In the genomic region with DNA sequence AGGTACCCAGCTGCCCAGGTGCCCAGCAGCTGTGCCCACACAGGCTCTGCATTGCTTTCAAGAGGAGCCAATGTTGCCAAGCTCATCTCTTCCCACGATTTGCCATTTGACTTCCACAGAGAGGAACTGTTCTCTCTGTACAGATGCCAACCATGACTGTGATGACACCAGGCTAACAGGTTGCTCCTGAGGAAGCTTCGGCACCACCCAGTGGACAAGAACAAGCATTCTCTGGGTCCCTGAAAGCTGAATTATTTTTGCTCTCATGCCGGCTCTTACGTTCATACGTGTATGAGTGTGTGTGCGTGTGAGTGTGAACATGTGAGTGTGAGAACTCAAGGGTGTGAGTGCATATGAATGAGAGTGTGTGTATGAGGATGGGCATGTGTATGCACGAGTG, we compare ENCODE assay signal across 15 cellular contexts.
DNase-seq lines count a peak whose midpoint lies in the region; ATAC-seq and TF ChIP-seq lines count a peak whose summit lies in the region.
"Had no signal": no experiment of that assay in that cellular context is flagged by ENCODE, and none has a peak within 500 bp of the region (broad histone marks: within the 10 kb centered on the region; RNA-seq: fewer than 3 reads in every experiment).

No MANE protein-coding gene starts in this region.

- no peak for ATAC-seq in GM21423 (IDR thresholded peaks at IDR 0.05; ENCODE audit: unreplicated experiment)
- ATAC-seq in GM18861 (IDR thresholded peaks at IDR 0.05; ENCODE audit: unreplicated experiment), result no peak
- ATAC-seq: stimulated activated effector memory CD8-positive, alpha-beta T cell treated with anti-CD3 and anti-CD28 coated beads, Interleukin-12 subunit alpha, Interleukin-12 subunit beta, amount 100 ng/mL, for 72 hours had no signal

- no peaks in the 10 kb centered on the region for H3K27me3 ChIP-seq in brain microvascular endothelial cell (replicated peaks)

- DNase-seq in NCI-H2227 (lab: John Stamatoyannopoulos, UW; ENCODE audit: unreplicated experiment) (peak; percentile 12), NCI-H2227 treated with DMSO at 0.1 percent for 48 hours (lab: John Stamatoyannopoulos, UW) (no peak), NCI-H460 (ENCODE audit: extremely low read depth, low read depth) (peak; percentile 28), brain microvascular endothelial cell (no peak), renal cortical epithelial cell (ENCODE audit: low read depth) (peak; percentile 9), GF-D8 (lab: John Stamatoyannopoulos, UW) (no peak)
- DNase-seq: activated CD4-positive, alpha-beta T cell treated with anti-CD3 and anti-CD28 coated beads, Interleukin-2, amount 50 U/mL, for 48 hours; DMS79 treated with DMSO at 0.1 percent for 48 hours; effector CD4-positive, alpha-beta T cell; naive B cell; NCI-H1930; stimulated activated CD4-positive, alpha-beta T cell treated with anti-CD3 and anti-CD28 coated beads, Interleukin-4, amount 100 ng/mL, for 1 hour had no signal

- peak; percentile 26 for TF ChIP-seq CTCF in brain microvascular endothelial cell (IDR thresholded peaks at IDR 0.05; ENCODE audit: low read depth, low read length, missing control alignments)

- in situ Hi-C loops in brain microvascular endothelial cell (cut with HindIII; ENCODE audit: low pct_ligation_motif_present, low sequenced_read_pairs), result no loop called here

- H3K27ac ChIP-seq in brain microvascular endothelial cell, result no peak overlapping the region

- H3K4me3 ChIP-seq in brain microvascular endothelial cell (ENCODE audit: low read depth, low read length), result no peak overlapping the region

- no peaks in the 10 kb centered on the region for H3K36me3 ChIP-seq in brain microvascular endothelial cell (replicated peaks)

Comparison
In these comparisons a context has a peak if more than half of its experiments do, and no peak if none do; other contexts are left out.
1. DNase-seq: peak in NCI-H2227 (single experiment), NCI-H460 (single experiment) and renal cortical epithelial cell (single experiment); none in NCI-H2227 treated with DMSO at 0.1 percent for 48 hours (single experiment), brain microvascular endothelial cell (single experiment) and GF-D8 (single experiment).